ENCODE assay signal across 13 cellular contexts in genomic region chr10:114356786-114357588, GRCh38. TPM values are rescaled to one million over a fixed set of nuclear protein-coding genes. Genes with fewer than 3 reads are reported as not detected.
DNase-seq lines count a peak whose midpoint lies in the region; ATAC-seq, FAIRE-seq and TF ChIP-seq lines count a peak whose summit lies in the region.
"Had no signal": no experiment of that assay in that cellular context is flagged by ENCODE, and none has a peak within 500 bp of the region (broad histone marks: within the 10 kb centered on the region; RNA-seq: fewer than 3 reads in every experiment).

No MANE protein-coding gene starts in this region.

- no peak overlapping the region for H3K4me3 Mint-ChIP-seq in chondrocyte (ENCODE audit: unreplicated experiment)
- peak overlapping the region in 1 of 3 experiments; percentile 7 for H3K4me3 Mint-ChIP-seq in nephron

- H3K27ac Mint-ChIP-seq in chondrocyte (ENCODE audit: unreplicated experiment) (peak overlapping the region; percentile 18), nephron (peak overlapping the region; percentile 63 to 82 (median 66))

- no peak for FAIRE-seq in urothelium cell line (lab: Jason Lieb, UNC)

- ATAC-seq in HG03457 (IDR thresholded peaks at IDR 0.05; ENCODE audit: unreplicated experiment), result no peak
- ATAC-seq: body of pancreas had no signal

- no peak for TF ChIP-seq CTCF in chondrocyte (IDR thresholded peaks at IDR 0.05)
- no peak for TF ChIP-seq CTCF in nephron (IDR thresholded peaks at IDR 0.05; ENCODE audit: unreplicated experiment in 3 of 3)

- peak; percentile 24 for DNase-seq in NK-92 treated with Interleukin-12 subunit alpha and Interleukin-12 subunit beta, amount 100 ng/mL, for 24 hours (lab: John Stamatoyannopoulos, UW)
- DNase-seq in NK-92 (lab: John Stamatoyannopoulos, UW; ENCODE audit: unreplicated experiment) (no peak), chondrocyte (ENCODE audit: low spot score) (no peak), urothelium cell line (ENCODE audit: low spot score) (peak; percentile 37), UCSD-AML1 (lab: John Stamatoyannopoulos, UW; ENCODE audit: unreplicated experiment) (no peak), T-helper 9 cell (no peak)
- DNase-seq: 8988T, body of pancreas, DMS79 treated with DMSO at 0.1 percent for 48 hours, NCI-H1694, posterior cingulate gyrus had no signal

- H3K27me3 Mint-ChIP-seq in chondrocyte (ENCODE audit: low read depth) (no peaks in the 10 kb centered on the region), nephron (ENCODE audit: low read depth) (no peaks in the 10 kb centered on the region)

- peaks cover 45% of the 10 kb centered on the region for H3K4me1 Mint-ChIP-seq in chondrocyte (ENCODE audit: low read depth)
- peaks cover 63% of the 10 kb centered on the region for H3K4me1 Mint-ChIP-seq in nephron

- H3K36me3 Mint-ChIP-seq in chondrocyte (ENCODE audit: low read depth) (no peaks in the 10 kb centered on the region), nephron (ENCODE audit: low read depth) (no peaks in the 10 kb centered on the region)

- H3K9me3 Mint-ChIP-seq in chondrocyte (ENCODE audit: low read depth), result no peaks in the 10 kb centered on the region
- H3K9me3 Mint-ChIP-seq in nephron, result no peaks in the 10 kb centered on the region

RNA-seq across cellular contexts. Expression of gene AFAP1L2, which starts 47.3 kb away (rescaled TPM):
- 1.6 to 2.9 TPM (median 1.8 TPM) in 3 replicates for total RNA-seq in chondrocyte

Comparison
In these comparisons a context has a peak if more than half of its experiments do, and no peak if none do; other contexts are left out.
1. DNase-seq: peak in NK-92 treated with Interleukin-12 subunit alpha and Interleukin-12 subunit beta, amount 100 ng/mL, for 24 hours (single experiment) and urothelium cell line (single experiment); none in NK-92 (single experiment), chondrocyte (single experiment), UCSD-AML1 (single experiment) and T-helper 9 cell (single experiment).